ENCODE assay signal across 6 cellular contexts in the genomic region with DNA sequence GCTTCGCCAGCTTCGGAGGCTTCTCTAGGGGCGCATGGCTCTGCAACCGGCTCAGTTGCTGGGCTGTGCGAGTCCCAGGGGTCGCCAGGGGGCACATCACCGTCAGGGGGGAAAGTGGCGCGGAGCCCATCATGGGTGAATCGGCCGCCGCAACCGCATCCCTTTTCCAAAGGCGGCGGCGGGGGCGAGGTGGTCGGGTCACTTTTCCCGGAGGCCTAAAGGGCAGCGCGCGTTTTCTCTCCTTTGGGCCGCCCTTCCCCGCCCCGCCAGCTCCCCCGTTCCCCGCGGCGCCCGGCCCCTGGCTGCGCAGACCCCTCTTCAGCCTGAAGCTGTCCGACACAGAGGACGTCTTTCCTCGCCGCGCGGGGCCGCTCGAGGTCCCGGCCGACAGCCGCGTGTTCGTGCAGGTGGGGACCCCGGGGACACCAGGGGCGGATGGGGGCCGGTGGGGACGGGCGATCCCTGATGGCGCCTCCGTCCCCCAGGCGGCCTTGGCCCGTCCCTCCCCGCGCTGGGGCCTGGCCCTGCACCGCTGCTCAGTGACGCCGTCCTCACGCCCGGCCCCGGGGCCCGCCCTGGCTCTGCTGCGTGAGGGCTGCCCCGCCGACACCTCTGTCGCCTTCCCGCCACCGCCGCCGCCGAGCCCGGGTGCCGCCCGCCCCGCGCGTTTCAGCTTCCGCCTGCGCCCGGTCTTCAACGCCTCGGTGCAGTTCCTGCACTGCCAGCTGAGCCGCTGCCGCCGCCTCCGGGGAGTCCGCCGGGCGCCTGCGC. TPM values are rescaled to one million over a fixed set of nuclear protein-coding genes. Genes with fewer than 3 reads are reported as not detected.
DNase-seq lines count a peak whose midpoint lies in the region; FAIRE-seq and TF ChIP-seq lines count a peak whose summit lies in the region.

No MANE protein-coding gene starts in this region.

- H3K4me1 Mint-ChIP-seq in immature natural killer cell, result peaks cover 26 to 28% of the 10 kb centered on the region in 2 donors

- no peak for FAIRE-seq in GM12892 (lab: Jason Lieb, UNC)

- DNase-seq in NCI-H1105 (lab: John Stamatoyannopoulos, UW) (peak; percentile 16), NCI-H1105 treated with DMSO at 0.1 percent for 48 hours (lab: John Stamatoyannopoulos, UW) (no peak), immature natural killer cell (peak; percentile 70 to 77 (median 71)), GM12892 (ENCODE audit: insufficient read length) (no peak), inferior parietal cortex (ENCODE audit: extremely low spot score) (no peak)
- DNase-seq in activated CD8-positive, alpha-beta memory T cell treated with anti-CD3 and anti-CD28 coated beads, Interleukin-2, amount 50 U/mL, for 48 hours, result peak; percentile 85

- H3K36me3 Mint-ChIP-seq in immature natural killer cell, result peaks cover 0 to 9% (median 7%) of the 10 kb centered on the region in 3 donors

- H3K27ac Mint-ChIP-seq in immature natural killer cell, result peak overlapping the region in 2 of 6 donors; percentile 11 to 72

- H3K9me3 Mint-ChIP-seq in immature natural killer cell, result peaks cover 0 to 3% (median 0%) of the 10 kb centered on the region in 6 donors

- peak overlapping the region; percentile 33 to 68 (median 59) for H3K4me3 Mint-ChIP-seq in immature natural killer cell

- peaks cover 36 to 40% (median 40%) of the 10 kb centered on the region in 3 donors for H3K27me3 Mint-ChIP-seq in immature natural killer cell (ENCODE audit: low read depth in 3 of 3)

- TF ChIP-seq POLR2A in GM12892 (IDR thresholded peaks at IDR 0.05; ENCODE audit: low read depth, low read length), result no peak

RNA-seq across cellular contexts. Expression of gene TGFBR3L, which starts 1.7 kb away (rescaled TPM):
- under 1 TPM in 1 of 3 donors, not detected in 2; 0.86 TPM for polyA plus RNA-seq in immature natural killer cell
- polyA plus RNA-seq in GM12892 (2012; ENCODE audit: missing spikeins), result not detected

RNA-seq across cellular contexts. Expression of gene SNAPC2, which starts 3.8 kb away (rescaled TPM):
- 10 to 100 TPM; 15.6 to 31.1 (median 17.0) TPM for polyA plus RNA-seq in immature natural killer cell
- 5.7 TPM for polyA plus RNA-seq in GM12892 (2012; ENCODE audit: missing spikeins)

RNA-seq across cellular contexts. Expression of gene CTXN1, which starts 9.6 kb away (rescaled TPM):
- not detected for polyA plus RNA-seq in immature natural killer cell
- not detected for polyA plus RNA-seq in GM12892 (2012; ENCODE audit: missing spikeins)

RNA-seq across cellular contexts. Expression of gene MAP2K7, which starts 12.6 kb away (rescaled TPM):
- 1 to 10 TPM; 2.0 to 4.4 (median 2.7) TPM for polyA plus RNA-seq in immature natural killer cell
- 10.2 TPM for polyA plus RNA-seq in GM12892 (2012; ENCODE audit: missing spikeins)

RNA-seq across cellular contexts. Expression of gene TIMM44, which starts 27.1 kb away (rescaled TPM):
- 10 to 100 TPM; 12.7 to 22.1 (median 14.7) TPM for polyA plus RNA-seq in immature natural killer cell
- polyA plus RNA-seq in GM12892 (2012; ENCODE audit: missing spikeins), result 37.6 TPM

Comparison
In these comparisons a context has a peak if more than half of its experiments do, and no peak if none do; other contexts are left out.
1. DNase-seq: peak in NCI-H1105 (single experiment), activated CD8-positive, alpha-beta memory T cell treated with anti-CD3 and anti-CD28 coated beads, Interleukin-2, amount 50 U/mL, for 48 hours (single experiment) and immature natural killer cell (3 of 3); none in NCI-H1105 treated with DMSO at 0.1 percent for 48 hours (single experiment), GM12892 (single experiment) and inferior parietal cortex (single experiment).